13 cellular contexts compared by ENCODE assay signal in the genomic region with DNA sequence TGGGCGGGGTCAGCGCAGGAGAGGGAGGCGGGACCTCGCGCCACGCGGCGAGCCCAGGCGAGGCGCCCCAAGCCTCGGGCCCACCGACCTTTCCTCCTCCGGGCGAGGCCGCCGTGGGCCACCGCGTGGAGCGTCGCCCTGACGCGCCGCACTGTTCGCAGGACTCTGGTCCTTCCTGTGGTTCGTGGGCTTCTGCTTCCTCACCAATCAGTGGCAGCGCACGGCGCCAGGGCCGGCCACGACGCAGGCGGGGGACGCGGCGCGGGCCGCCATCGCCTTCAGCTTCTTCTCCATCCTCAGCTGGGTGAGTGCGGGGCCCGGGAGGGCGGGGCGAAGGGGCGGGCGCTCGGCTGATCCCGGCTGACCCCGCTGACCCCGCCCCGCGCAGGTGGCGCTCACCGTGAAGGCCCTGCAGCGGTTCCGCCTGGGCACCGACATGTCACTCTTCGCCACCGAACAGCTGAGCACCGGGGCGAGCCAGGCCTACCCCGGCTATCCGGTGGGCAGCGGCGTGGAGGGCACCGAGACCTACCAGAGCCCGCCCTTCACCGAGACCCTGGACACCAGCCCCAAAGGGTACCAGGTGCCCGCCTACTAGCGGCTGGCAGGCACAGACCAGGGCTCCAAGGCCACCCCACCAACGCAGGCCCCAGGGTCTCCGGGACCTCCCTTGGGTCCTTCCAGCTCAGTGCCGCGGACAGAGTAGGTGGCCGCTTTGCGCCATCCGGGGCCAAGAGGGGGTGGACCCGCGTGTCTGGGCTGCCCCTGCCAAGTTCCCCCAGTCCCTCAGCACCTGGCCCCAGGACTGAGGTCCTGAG. TPM values are rescaled to one million over a fixed set of nuclear protein-coding genes. Genes with fewer than 3 reads are reported as not detected.
A peak's percentile ranks its signal among the peaks of the same experiment; 100 is the strongest.
DNase-seq lines count a peak whose midpoint lies in the region; ATAC-seq and TF ChIP-seq lines count a peak whose summit lies in the region.
"Had no signal": no experiment of that assay in that cellular context is flagged by ENCODE, and none has a peak within 500 bp of the region (broad histone marks: within the 10 kb centered on the region; RNA-seq: fewer than 3 reads in every experiment).

No MANE protein-coding gene starts in this region.

- no peaks in the 10 kb centered on the region for H3K9me3 ChIP-seq in CD4-positive, alpha-beta T cell (ENCODE audit: control insufficient read depth, low read length)
- H3K9me3 ChIP-seq in left ventricle myocardium inferior (replicated peaks): peaks cover 4% of the 10 kb centered on the region

- CTCF ChIA-PET in CD4-positive, alpha-beta T cell (lab: Charles Lee): interaction anchor here (0.8 to 3.2 kb wide), 4 partner anchors 11 to 148 kb away, joined by 4 to 17 read pairs (median 6); no protein-coding TSS in a partner anchor

- no peak for ATAC-seq in CD4-positive, alpha-beta T cell (ENCODE audit: poor library complexity)

- H3K4me3 Mint-ChIP-seq in CD4-positive, alpha-beta T cell: no peak overlapping the region
- no peak overlapping the region for H3K4me3 Mint-ChIP-seq in activated T-cell treated with anti-CD3 and anti-CD28 coated beads, Interleukin-2, amount 50 U/mL, for 24 hours

- H2AFZ ChIP-seq in KMS-11 (ENCODE audit: low read depth): peak overlapping the region; percentile 81; the same call in 1 of the 2 replicates

- H3K9ac ChIP-seq in KMS-11: no peak overlapping the region

- intact Hi-C loops in CD4-positive, alpha-beta T cell (cut with DNase I, micrococcal nuclease): loop anchor here in 1 of 2 experiments (1.0 to 5.0 kb wide), 3 partner anchors 17 to 50 kb away; partner anchors contain the start of genes MSRB1 and ZNF598
- intact Hi-C loops in left ventricle myocardium inferior (cut with micrococcal nuclease): no loop called here

- peak overlapping the region; percentile 79 for H3K27ac Mint-ChIP-seq in CD4-positive, alpha-beta T cell
- no peak overlapping the region for H3K27ac Mint-ChIP-seq in activated T-cell treated with anti-CD3 and anti-CD28 coated beads, Interleukin-2, amount 50 U/mL, for 24 hours
- H3K27ac Mint-ChIP-seq: progenitor cell of endocrine pancreas had no signal

- no peak overlapping the region for H3K4me2 ChIP-seq in KMS-11

- TF ChIP-seq CTCF in CD4-positive, alpha-beta T cell (IDR thresholded peaks at IDR 0.05): no peak
- TF ChIP-seq CTCF in KMS-11 (conservative IDR thresholded peaks at IDR 0.05; ENCODE audit: low read depth, low read length): no peak
- no peak for TF ChIP-seq CTCF in left ventricle myocardium inferior (IDR thresholded peaks at IDR 0.05; ENCODE audit: borderline replicate concordance)

- no peaks in the 10 kb centered on the region for H3K9me3 Mint-ChIP-seq in CD4-positive, alpha-beta T cell
- peaks cover 2% of the 10 kb centered on the region for H3K9me3 Mint-ChIP-seq in activated T-cell treated with anti-CD3 and anti-CD28 coated beads, Interleukin-2, amount 50 U/mL, for 24 hours

- peaks cover 13% of the 10 kb centered on the region for H3K27me3 ChIP-seq in CD4-positive, alpha-beta T cell (ENCODE audit: control insufficient read depth, insufficient read depth, low read length)
- H3K27me3 ChIP-seq in KMS-11 (ENCODE audit: insufficient read depth, low read depth) (peaks cover 5% of the 10 kb centered on the region), left ventricle myocardium inferior (ENCODE audit: low read depth) (peaks cover 41% of the 10 kb centered on the region)

- H3K27me3 Mint-ChIP-seq in CD4-positive, alpha-beta T cell: peaks cover 20% of the 10 kb centered on the region
- peaks cover 29% of the 10 kb centered on the region for H3K27me3 Mint-ChIP-seq in activated T-cell treated with anti-CD3 and anti-CD28 coated beads, Interleukin-2, amount 50 U/mL, for 24 hours

- no peaks in the 10 kb centered on the region for H4K20me1 ChIP-seq in KMS-11 (ENCODE audit: insufficient read depth)

- DNase-seq in CD4-positive, alpha-beta T cell: no peak
- DNase-seq in left ventricle myocardium inferior (no peak), retina (peak; percentile 83), AG20443 (ENCODE audit: low spot score) (no peak), HCEC 1CT (no peak)
- DNase-seq in activated T-cell treated with anti-CD3 and anti-CD28 coated beads, Interleukin-2, amount 50 U/mL, for 48 hours: no peak
- DNase-seq in activated T-cell treated with anti-CD3 and anti-CD28 coated beads, Interleukin-2, amount 50 U/mL, for 24 hours: no peak
- DNase-seq: COR-L47, NCI-H748 treated with DMSO at 0.1 percent for 48 hours had no signal

- POLR2A ChIA-PET in CD4-positive, alpha-beta T cell (lab: Charles Lee): interaction anchor here (0.7 to 5.1 kb wide), 7 partner anchors 9 to 162 kb away, joined by 3 to 55 read pairs (median 5); partner anchors contain the start of genes GFER, NOXO1, RPS2 and TBL3

- H3K36me3 ChIP-seq in KMS-11 (ENCODE audit: insufficient read depth) (no peaks in the 10 kb centered on the region), left ventricle myocardium inferior (peaks cover 9% of the 10 kb centered on the region)

- peaks cover 23% of the 10 kb centered on the region for H3K4me1 ChIP-seq in KMS-11 (ENCODE audit: low read depth, poor library complexity, severe bottlenecking)
- peaks cover 31% of the 10 kb centered on the region for H3K4me1 ChIP-seq in left ventricle myocardium inferior

- H3K79me2 ChIP-seq in KMS-11 (ENCODE audit: insufficient read depth, low read depth): no peaks in the 10 kb centered on the region

- peak overlapping the region; percentile 21 for H3K27ac ChIP-seq in CD4-positive, alpha-beta T cell (ENCODE audit: low read depth, low read length)
- H3K27ac ChIP-seq in KMS-11: no peak overlapping the region
- H3K27ac ChIP-seq in left ventricle myocardium inferior (replicated peaks): no peak overlapping the region

- peaks cover 5% of the 10 kb centered on the region for H3K36me3 Mint-ChIP-seq in CD4-positive, alpha-beta T cell (ENCODE audit: low read depth)
- H3K36me3 Mint-ChIP-seq in activated T-cell treated with anti-CD3 and anti-CD28 coated beads, Interleukin-2, amount 50 U/mL, for 24 hours (ENCODE audit: low read depth): peaks cover 24% of the 10 kb centered on the region

- H3K4me1 Mint-ChIP-seq in CD4-positive, alpha-beta T cell (ENCODE audit: low read depth): peaks cover 26% of the 10 kb centered on the region
- peaks cover 36% of the 10 kb centered on the region for H3K4me1 Mint-ChIP-seq in activated T-cell treated with anti-CD3 and anti-CD28 coated beads, Interleukin-2, amount 50 U/mL, for 24 hours (ENCODE audit: low read depth)

- H3K4me3 ChIP-seq in KMS-11 (IDR thresholded peaks at IDR 0.05; ENCODE audit: insufficient read depth, low read depth, low read length) (no peak overlapping the region), left ventricle myocardium inferior (peak overlapping the region; percentile 66)

RNA-seq across cellular contexts. Expression of gene SYNGR3, which starts 2.9 kb away (rescaled TPM):
- total RNA-seq in CD4-positive, alpha-beta T cell: 1 to 10 TPM; 3.8 to 3.9 TPM
- 0.38 TPM for total RNA-seq in left ventricle myocardium inferior

RNA-seq across cellular contexts. Expression of gene GFER, which starts 8.7 kb away (rescaled TPM):
- 10 to 100 TPM; 14.5 TPM for total RNA-seq in CD4-positive, alpha-beta T cell
- 23.3 TPM for total RNA-seq in left ventricle myocardium inferior

RNA-seq across cellular contexts. Expression of gene NOXO1, which starts 11.4 kb away (rescaled TPM):
- under 1 TPM; 0.56 to 0.99 TPM for total RNA-seq in CD4-positive, alpha-beta T cell
- not detected for total RNA-seq in left ventricle myocardium inferior
- total RNA-seq: SK-MEL-5, urinary bladder had no signal

RNA-seq across cellular contexts. Expression of gene ZNF598, which starts 16.9 kb away (rescaled TPM):
- total RNA-seq in CD4-positive, alpha-beta T cell: 10 to 100 TPM; 39.7 to 43.6 TPM
- total RNA-seq in left ventricle myocardium inferior: 14.5 TPM

RNA-seq across cellular contexts. Expression of gene TBL3, which starts 20.8 kb away (rescaled TPM):
- total RNA-seq in CD4-positive, alpha-beta T cell: 10 to 100 TPM; 12.7 to 15.5 TPM
- total RNA-seq in left ventricle myocardium inferior: 22.6 TPM
